Comparison of ENCODE assay signal across 8 cellular contexts in the genomic region with DNA sequence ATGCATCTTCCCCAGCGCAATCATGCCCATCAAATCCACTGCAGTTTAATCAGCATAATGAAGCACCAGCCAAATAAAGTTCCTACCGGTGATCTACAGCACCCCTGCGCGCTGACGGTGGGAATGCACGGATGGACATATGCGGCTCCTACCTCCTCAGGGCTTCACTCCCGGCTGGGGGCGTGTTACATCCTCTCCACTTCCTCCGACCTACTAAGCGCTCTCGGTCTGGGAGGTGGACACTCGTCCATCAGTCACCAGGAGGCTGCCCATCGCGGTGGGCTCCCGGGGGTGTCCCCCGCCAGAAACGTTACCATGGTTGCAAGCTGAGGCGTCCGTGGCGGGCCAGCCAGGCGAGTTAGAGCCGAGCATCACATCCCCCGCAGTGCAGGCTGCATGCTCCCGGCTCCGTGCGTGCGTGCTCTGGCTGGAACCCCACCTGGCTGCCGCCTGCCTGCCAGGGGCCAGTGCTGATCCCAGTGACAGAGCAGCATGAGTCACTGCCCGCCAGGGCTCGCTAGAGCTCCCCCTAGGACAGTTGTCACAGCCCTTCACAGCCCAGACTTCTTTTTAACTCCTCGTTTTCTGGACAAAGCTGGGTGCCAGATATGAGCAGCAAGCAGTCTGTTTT.
DNase-seq lines count a peak whose midpoint lies in the region; ATAC-seq and TF ChIP-seq lines count a peak whose summit lies in the region.

No MANE protein-coding gene starts in this region.

- DNase-seq in GM03348 (ENCODE audit: low spot score), result peak; percentile 85
- peak; percentile 44 for DNase-seq in NCI-H146 (lab: John Stamatoyannopoulos, UW)
- DNase-seq in cerebellar nuclear complex (lab: John Stamatoyannopoulos, UW), result peak; percentile 19 to 56
- DNase-seq in kidney tubule cell (ENCODE audit: low spot score), result peak; percentile 88
- DNase-seq in foreskin melanocyte, result no peak
- no peak for DNase-seq in spleen

- H3K27me3 ChIP-seq in spleen (replicated peaks in 1 of 7), result no peaks in the 10 kb centered on the region

- no peak for ATAC-seq in GM21786 (IDR thresholded peaks at IDR 0.05; ENCODE audit: unreplicated experiment)

- WGBS in spleen, 5 donors, result 62 to 88% (median 78%) methylated on average over 15 to 32 of the region's 32 CpGs

- H3K36me3 ChIP-seq in spleen, result peaks cover 0 to 17% (median 0%) of the 10 kb centered on the region in 6 donors

- intact Hi-C loops in spleen (cut with DNase I; ENCODE audit: low total_unique reads), result no loop called here

- TF ChIP-seq CTCF in spleen (IDR thresholded peaks at IDR 0.05 in 8 of 11, conservative IDR thresholded peaks at IDR 0.05 in 3 of 11), result no peak

- TF ChIP-seq POLR2A in spleen (IDR thresholded peaks at IDR 0.05), result no peak

- peaks cover 0 to 9% (median 0%) of the 10 kb centered on the region in 8 donors for H3K9me3 ChIP-seq in spleen

- H3K4me3 ChIP-seq in spleen, result no peak overlapping the region

- no peaks in the 10 kb centered on the region for H3K4me1 ChIP-seq in spleen

- H3K27ac ChIP-seq in temporal lobe (ENCODE audit: low read depth, low read length) (peak overlapping the region; percentile 63), spleen (no peak overlapping the region)

Comparison
In these comparisons a context has a peak if more than half of its experiments do, and no peak if none do; other contexts are left out.
1. DNase-seq: peak in GM03348 (single experiment), NCI-H146 (single experiment), cerebellar nuclear complex (2 of 2) and kidney tubule cell (single experiment); none in foreskin melanocyte (single experiment) and spleen (single experiment).